In the genomic region with DNA sequence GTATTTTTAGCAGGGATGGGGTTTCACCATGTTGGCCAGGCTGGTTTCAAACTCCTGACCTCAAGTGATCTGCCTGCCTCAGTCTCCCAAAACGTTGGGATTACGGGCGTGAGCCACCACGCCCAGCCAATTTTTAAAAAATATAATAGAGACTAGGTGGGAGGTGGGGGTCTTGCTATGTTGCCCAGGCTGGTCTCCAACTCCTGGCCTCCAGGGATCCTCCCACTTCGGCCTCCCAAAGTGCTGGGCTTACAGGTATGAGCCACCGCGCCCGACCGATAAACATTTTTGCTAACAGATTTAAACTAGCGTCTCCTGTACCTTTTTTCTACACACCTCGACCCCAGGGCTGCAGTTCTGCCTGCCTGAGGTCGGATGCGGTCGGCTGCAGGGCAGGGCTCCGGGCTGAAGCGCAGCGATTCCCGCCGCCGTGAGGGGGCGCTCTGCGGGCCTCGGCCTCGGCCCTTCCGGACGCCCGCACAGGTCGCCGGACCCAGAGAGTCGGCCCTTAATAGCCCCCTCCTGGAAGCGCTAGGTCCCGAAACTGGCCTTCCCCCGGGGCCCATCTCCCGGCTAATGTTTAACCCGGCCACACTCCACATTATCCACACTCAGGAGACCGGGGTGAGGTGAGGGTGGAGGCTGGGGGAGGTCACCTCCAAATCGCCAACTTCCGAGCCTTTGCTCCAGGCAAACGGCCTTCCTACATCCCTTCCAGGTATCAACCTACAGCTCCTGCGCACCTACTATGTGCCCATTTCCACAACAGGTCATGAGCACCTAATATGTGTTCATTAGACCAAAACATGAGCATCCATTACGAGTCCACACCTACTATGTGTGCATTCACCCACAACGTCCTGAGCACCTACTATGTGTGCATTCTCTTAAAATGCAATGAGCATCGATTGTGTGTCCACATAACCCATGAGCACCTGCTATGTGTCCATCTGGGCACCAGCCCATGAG, we compare ENCODE assay signal across 8 cellular contexts. TPM values are rescaled to one million over a fixed set of nuclear protein-coding genes. Genes with fewer than 3 reads are reported as not detected.
A peak's percentile ranks its signal among the peaks of the same experiment; 100 is the strongest.
DNase-seq lines count a peak whose midpoint lies in the region; ATAC-seq and TF ChIP-seq lines count a peak whose summit lies in the region.

No MANE protein-coding gene starts in this region.

- H3K4me3 ChIP-seq in cardiac fibroblast (replicated peaks in 1 of 2; ENCODE audit: low read depth in 2 of 2, low read length in 2 of 2): no peak overlapping the region

- H3K27ac Mint-ChIP-seq in activated naive CD4-positive, alpha-beta T cell treated with anti-CD3 and anti-CD28 coated beads, Interleukin-2, amount 50 U/mL, for 24 hours: no peak overlapping the region
- no peak overlapping the region for H3K27ac Mint-ChIP-seq in activated naive CD4-positive, alpha-beta T cell treated with anti-CD3 and anti-CD28 coated beads, Interleukin-2, amount 50 U/mL, for 72 hours

- DNase-seq in activated naive CD4-positive, alpha-beta T cell treated with anti-CD3 and anti-CD28 coated beads, Interleukin-2, amount 50 U/mL, for 72 hours (ENCODE audit: low spot score in 2 of 2): no peak
- DNase-seq in NAMALWA (ENCODE audit: low spot score) (peak; percentile 52), cardiac fibroblast (ENCODE audit: low read depth in 2 of 2) (peak; percentile 37 to 57), myocyte (ENCODE audit: low read depth) (peak; percentile 35), superior temporal gyrus (ENCODE audit: extremely low spot score) (no peak), D341Med (ENCODE audit: low spot score) (no peak)

- H3K9me3 Mint-ChIP-seq in activated naive CD4-positive, alpha-beta T cell treated with anti-CD3 and anti-CD28 coated beads, Interleukin-2, amount 50 U/mL, for 24 hours: no peaks in the 10 kb centered on the region
- no peaks in the 10 kb centered on the region for H3K9me3 Mint-ChIP-seq in activated naive CD4-positive, alpha-beta T cell treated with anti-CD3 and anti-CD28 coated beads, Interleukin-2, amount 50 U/mL, for 72 hours

- H3K4me1 Mint-ChIP-seq in activated naive CD4-positive, alpha-beta T cell treated with anti-CD3 and anti-CD28 coated beads, Interleukin-2, amount 50 U/mL, for 24 hours: peaks cover 18% of the 10 kb centered on the region

- no peaks in the 10 kb centered on the region for H3K36me3 Mint-ChIP-seq in activated naive CD4-positive, alpha-beta T cell treated with anti-CD3 and anti-CD28 coated beads, Interleukin-2, amount 50 U/mL, for 24 hours
- H3K36me3 Mint-ChIP-seq in activated naive CD4-positive, alpha-beta T cell treated with anti-CD3 and anti-CD28 coated beads, Interleukin-2, amount 50 U/mL, for 72 hours: peaks cover 8 to 11% of the 10 kb centered on the region in 2 donors

- no peak for ATAC-seq in activated naive CD4-positive, alpha-beta T cell treated with anti-CD3 and anti-CD28 coated beads, Interleukin-2, amount 50 U/mL, for 72 hours
- ATAC-seq in HG03039 (IDR thresholded peaks at IDR 0.05; ENCODE audit: unreplicated experiment): no peak

- H3K4me3 Mint-ChIP-seq in activated naive CD4-positive, alpha-beta T cell treated with anti-CD3 and anti-CD28 coated beads, Interleukin-2, amount 50 U/mL, for 24 hours: peak overlapping the region; percentile 93

- peak; percentile 52 for TF ChIP-seq CTCF in cardiac fibroblast (IDR thresholded peaks at IDR 0.05; ENCODE audit: low read depth, low read length)

- peaks cover 15% of the 10 kb centered on the region for H3K27me3 Mint-ChIP-seq in activated naive CD4-positive, alpha-beta T cell treated with anti-CD3 and anti-CD28 coated beads, Interleukin-2, amount 50 U/mL, for 24 hours

RNA-seq across cellular contexts. Expression of gene GLIS2, which starts 2.0 kb away (rescaled TPM):
- under 1 TPM; 0.16 to 0.80 TPM for total RNA-seq in activated naive CD4-positive, alpha-beta T cell treated with anti-CD3 and anti-CD28 coated beads, Interleukin-2, amount 50 U/mL, for 72 hours
- 3.3 and 4.5 TPM in 2 replicates for total RNA-seq in myocyte
- polyA plus RNA-seq in myocyte (2012): 65.6 TPM

RNA-seq across cellular contexts. Expression of gene PAM16, which starts 37.3 kb away (rescaled TPM):
- total RNA-seq in activated naive CD4-positive, alpha-beta T cell treated with anti-CD3 and anti-CD28 coated beads, Interleukin-2, amount 50 U/mL, for 72 hours: 10 to 100 TPM; 53.7 to 63.1 TPM
- total RNA-seq in myocyte: 28.4 and 50.7 TPM in 2 replicates
- polyA plus RNA-seq in myocyte (2012): 47.6 TPM

RNA-seq across cellular contexts. Expression of gene TFAP4, which starts 41.0 kb away (rescaled TPM):
- total RNA-seq in activated naive CD4-positive, alpha-beta T cell treated with anti-CD3 and anti-CD28 coated beads, Interleukin-2, amount 50 U/mL, for 72 hours: 10 to 100 TPM; 10.1 to 28.4 TPM
- total RNA-seq in myocyte: 4.4 and 5.0 TPM in 2 replicates
- polyA plus RNA-seq in myocyte (2012): 3.5 TPM

RNA-seq across cellular contexts. Expression of gene VASN, which starts 57.8 kb away (rescaled TPM):
- not detected for total RNA-seq in activated naive CD4-positive, alpha-beta T cell treated with anti-CD3 and anti-CD28 coated beads, Interleukin-2, amount 50 U/mL, for 72 hours
- 7.5 and 10.9 TPM in 2 replicates for total RNA-seq in myocyte
- polyA plus RNA-seq in myocyte (2012): 28.3 TPM

Comparison
In these comparisons a context has a peak if more than half of its experiments do, and no peak if none do; other contexts are left out.
1. DNase-seq: peak in NAMALWA (single experiment), cardiac fibroblast (2 of 2) and myocyte (single experiment); none in activated naive CD4-positive, alpha-beta T cell treated with anti-CD3 and anti-CD28 coated beads, Interleukin-2, amount 50 U/mL, for 72 hours (0 of 2), superior temporal gyrus (single experiment) and D341Med (single experiment).